Comparison of ENCODE assay signal across 8 cellular contexts in the genomic region with DNA sequence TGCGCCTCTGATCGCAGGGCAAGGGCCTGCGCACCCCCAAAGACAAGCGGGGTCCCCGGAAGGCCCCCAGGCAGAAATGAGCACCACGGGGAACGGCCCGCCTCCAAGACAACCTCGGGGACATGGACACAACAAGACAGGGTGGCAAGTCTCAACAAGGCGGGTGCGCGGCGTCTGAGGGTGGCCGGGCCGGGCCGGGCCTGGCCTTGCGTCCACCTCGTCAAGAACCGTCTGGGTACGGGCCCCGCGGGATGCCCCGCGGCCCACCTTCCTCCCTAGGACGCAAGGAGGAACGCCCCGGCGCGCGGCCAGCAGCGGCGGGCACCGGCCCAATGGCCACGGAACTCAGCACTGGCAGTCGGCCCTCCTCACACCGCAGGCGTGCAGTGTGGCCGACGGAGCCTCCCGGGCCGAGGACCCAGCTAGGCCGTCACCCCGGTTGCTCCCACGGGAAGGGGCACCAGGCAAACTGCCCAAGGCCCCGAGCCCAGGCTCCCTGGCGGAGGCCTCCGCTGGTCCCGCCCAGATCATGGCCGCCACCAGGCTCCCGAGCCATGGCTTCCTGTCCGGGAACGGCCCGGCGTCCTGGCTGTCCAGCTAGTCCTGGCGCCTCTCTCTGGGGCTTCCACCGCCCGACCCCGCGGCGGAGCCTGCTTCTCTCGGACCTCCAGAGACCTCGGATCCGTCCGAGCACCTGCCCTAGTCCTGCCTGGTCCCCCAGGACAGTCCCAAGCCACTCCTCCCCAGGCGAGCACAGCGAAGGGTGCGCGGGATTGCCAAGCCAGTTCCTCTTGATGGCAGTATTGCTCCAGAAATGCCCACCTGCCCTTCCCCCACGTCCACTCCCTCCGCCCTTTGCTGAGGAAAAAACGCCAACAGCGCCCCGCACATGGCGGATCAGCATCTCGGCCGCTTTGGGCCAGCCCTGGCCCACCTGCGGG.
DNase-seq lines count a peak whose midpoint lies in the region; ATAC-seq and TF ChIP-seq lines count a peak whose summit lies in the region.
"Not testable (repeated sequence)": the region's sequence is repeated elsewhere in the genome, so short reads cannot be mapped to it uniquely, and the experiment has no call there.

No MANE protein-coding gene starts in this region.

- not testable (repeated sequence) for H3K4me1 ChIP-seq in BE2C; right atrium auricular region; lung (ENCODE audit: control insufficient read depth in 2 of 2, insufficient read depth in 2 of 2, low read length in 2 of 2); spleen

- WGBS in lung, 2 donors, result 59% methylated on average over 16 of the region's 77 CpGs; no CpG with 5 or more reads in 1 of the 2 donors
- WGBS in spleen, 5 donors, result 33 to 95% methylated on average over 15 to 16 of the region's 77 CpGs; no CpG with 5 or more reads in 3 of the 5 donors

- H3K27ac ChIP-seq in right atrium auricular region (peak overlapping the region in 1 of 2 donors; percentile 70), spleen (peak overlapping the region in 1 of 8 donors; percentile 50)
- not testable (repeated sequence) for H3K27ac ChIP-seq in lung (ENCODE audit: low read depth in 1 of 2, low read length in 1 of 2)

- not testable (repeated sequence) for H3K4me3 ChIP-seq in BE2C (ENCODE audit: low read depth, low read length); lung
- H3K4me3 ChIP-seq in right atrium auricular region (peak overlapping the region in 1 of 2 donors; percentile 36), spleen (peak overlapping the region in 2 of 8 donors; percentile 26 to 41)

- ATAC-seq in GM21576 (IDR thresholded peaks at IDR 0.05; ENCODE audit: unreplicated experiment), result peak; percentile 62
- peak; percentile 90 for ATAC-seq in HG03378 (IDR thresholded peaks at IDR 0.05; ENCODE audit: unreplicated experiment)
- peak; percentile 53 for ATAC-seq in lung (ENCODE audit: insufficient read depth, low FRiP score)

- intact Hi-C loops in spleen (cut with DNase I; ENCODE audit: low total_unique reads), result not testable (repeated sequence)

- not testable (repeated sequence) for H3K9me3 ChIP-seq in BE2C; right atrium auricular region; lung (ENCODE audit: control insufficient read depth in 2 of 2, insufficient read depth in 1 of 2, low read length in 1 of 2); spleen

- TF ChIP-seq POLR2A in spleen (IDR thresholded peaks at IDR 0.05), result not testable (repeated sequence)

- DNase-seq in BE2C, result peak; percentile 7
- DNase-seq in activated CD8-positive, alpha-beta memory T cell treated with anti-CD3 and anti-CD28 coated beads for 24 hours, result peak; percentile 83
- peak; percentile 23 for DNase-seq in activated T-helper 9 cell treated with anti-CD3 and anti-CD28 coated beads, Interleukin-2, amount 50 U/mL, for 16 hours (ENCODE audit: low read depth)
- peak; percentile 97 for DNase-seq in right atrium auricular region (ENCODE audit: low spot score)
- DNase-seq in lung (ENCODE audit: low spot score), result peak; percentile 33
- peak; percentile 85 for DNase-seq in spleen

- not testable (repeated sequence) for TF ChIP-seq CTCF in BE2C (IDR thresholded peaks at IDR 0.05; ENCODE audit: low read depth, low read length); right atrium auricular region (IDR thresholded peaks at IDR 0.05); lung (IDR thresholded peaks at IDR 0.05; ENCODE audit: control extremely low read depth, extremely low read depth)
- TF ChIP-seq CTCF in spleen (IDR thresholded peaks at IDR 0.05 in 8 of 11, conservative IDR thresholded peaks at IDR 0.05 in 3 of 11), result peak in 1 of 11 experiments; percentile 7

- not testable (repeated sequence) for H3K36me3 ChIP-seq in BE2C; right atrium auricular region; lung (ENCODE audit: control insufficient read depth in 2 of 2, insufficient read depth in 2 of 2, low read length in 2 of 2); spleen

- not testable (repeated sequence) for H3K27me3 ChIP-seq in BE2C; right atrium auricular region; lung (ENCODE audit: control insufficient read depth, insufficient read depth); spleen (replicated peaks in 1 of 7)

Comparison
In these comparisons a context has a peak if more than half of its experiments do, and no peak if none do; other contexts are left out.
1. DNase-seq: peak in every context shown above with its lines; median percentile 97 in right atrium auricular region; 85 in spleen; 83 in activated CD8-positive, alpha-beta memory T cell treated with anti-CD3 and anti-CD28 coated beads for 24 hours; 33 in lung; 23 in activated T-helper 9 cell treated with anti-CD3 and anti-CD28 coated beads, Interleukin-2, amount 50 U/mL, for 16 hours; 7 in BE2C.